Comparison of ENCODE assay signal across 7 cellular contexts in genomic region chr19:38869160-38869835, GRCh38. TPM values are rescaled to one million over a fixed set of nuclear protein-coding genes. Genes with fewer than 3 reads are reported as not detected.
DNase-seq lines count a peak whose midpoint lies in the region; ATAC-seq lines count a peak whose summit lies in the region.

No MANE protein-coding gene starts in this region.

- peak overlapping the region; percentile 62 for H3K4me3 ChIP-seq in skeletal muscle satellite cell (ENCODE audit: low read length)

- ATAC-seq in HG02678 (IDR thresholded peaks at IDR 0.05; ENCODE audit: unreplicated experiment) (peak; percentile 28), left ventricle myocardium superior (peak; percentile 31)

- intact Hi-C loops in left ventricle myocardium superior (cut with micrococcal nuclease), result no loop called here

- H3K4me1 ChIP-seq in skeletal muscle satellite cell (ENCODE audit: control insufficient read depth, insufficient read depth, low read length), result peaks cover 12% of the 10 kb centered on the region

- peak overlapping the region; percentile 79 for H3K4me2 ChIP-seq in skeletal muscle satellite cell (ENCODE audit: low read length)

- no peaks in the 10 kb centered on the region for H3K36me3 ChIP-seq in skeletal muscle satellite cell (ENCODE audit: insufficient read depth, low read length)

- no peaks in the 10 kb centered on the region for H3K27me3 ChIP-seq in skeletal muscle satellite cell (ENCODE audit: control insufficient read depth, insufficient read depth, low read length)

- DNase-seq in activated CD8-positive, alpha-beta memory T cell treated with anti-CD3 and anti-CD28 coated beads, Interleukin-2, amount 50 U/mL, for 48 hours, result peak; percentile 76
- DNase-seq in left ventricle myocardium superior (peak; percentile 50), NCI-H510A (lab: John Stamatoyannopoulos, UW) (no peak), NCI-H510A treated with DMSO at 0.1 percent for 48 hours (lab: John Stamatoyannopoulos, UW) (no peak), DMS153 (lab: John Stamatoyannopoulos, UW) (no peak)

- H3K9ac ChIP-seq in skeletal muscle satellite cell (ENCODE audit: low read depth, low read length), result no peak overlapping the region

- no peaks in the 10 kb centered on the region for H3K9me3 ChIP-seq in skeletal muscle satellite cell (replicated peaks; ENCODE audit: low read length)

RNA-seq across cellular contexts. Expression of gene RINL, which starts 8.8 kb away (rescaled TPM):
- total RNA-seq in left ventricle myocardium superior, result 4.5 TPM
- 3.1 and 4.6 TPM in 2 replicates for total RNA-seq in skeletal muscle satellite cell (2012; rRNA removed)

RNA-seq across cellular contexts. Expression of gene HNRNPL, which starts 19.5 kb away (rescaled TPM):
- total RNA-seq in left ventricle myocardium superior, result 171 TPM
- 209 and 261 TPM in 2 replicates for total RNA-seq in skeletal muscle satellite cell (2012; rRNA removed)

RNA-seq across cellular contexts. Expression of gene SIRT2, which starts 30.1 kb away (rescaled TPM):
- 94.4 TPM for total RNA-seq in left ventricle myocardium superior
- 46.1 and 58.5 TPM in 2 replicates for total RNA-seq in skeletal muscle satellite cell (2012; rRNA removed)

RNA-seq across cellular contexts. Expression of gene NFKBIB, which starts 30.5 kb away (rescaled TPM):
- 14.5 TPM for total RNA-seq in left ventricle myocardium superior
- total RNA-seq in skeletal muscle satellite cell (2012; rRNA removed), result 11.7 and 18.1 TPM in 2 replicates

RNA-seq across cellular contexts. Expression of gene ECH1, which starts 37.7 kb away (rescaled TPM):
- total RNA-seq in left ventricle myocardium superior, result 1,171 TPM
- total RNA-seq in skeletal muscle satellite cell (2012; rRNA removed), result 14.4 and 23.2 TPM in 2 replicates

Comparison
In these comparisons a context has a peak if more than half of its experiments do, and no peak if none do; other contexts are left out.
1. DNase-seq: peak in activated CD8-positive, alpha-beta memory T cell treated with anti-CD3 and anti-CD28 coated beads, Interleukin-2, amount 50 U/mL, for 48 hours (single experiment) and left ventricle myocardium superior (single experiment); none in NCI-H510A (single experiment), NCI-H510A treated with DMSO at 0.1 percent for 48 hours (single experiment) and DMS153 (single experiment).